ENCODE assay signal across 8 cellular contexts in the genomic region with DNA sequence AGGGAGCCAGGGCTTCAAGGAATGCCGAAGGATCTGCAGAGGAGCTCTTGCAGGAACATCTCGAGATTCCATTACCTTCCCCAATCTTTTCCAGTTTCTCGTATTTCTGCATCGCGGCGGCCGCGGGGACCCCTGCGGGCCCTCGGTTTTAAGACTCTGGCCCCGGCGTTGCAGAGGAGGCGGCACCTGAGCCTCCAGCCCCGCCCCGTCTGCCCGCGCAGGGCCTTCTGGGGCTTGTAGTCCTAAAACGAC. TPM values are rescaled to one million over a fixed set of nuclear protein-coding genes. Genes with fewer than 3 reads are reported as not detected.
DNase-seq lines count a peak whose midpoint lies in the region; ATAC-seq and TF ChIP-seq lines count a peak whose summit lies in the region.

A gene (minus strand): TSS at position 161 of the 252 bp plus-strand sequence. CDS start 49 bp downstream, at position 112.

- H3K14ac ChIP-seq in H9 (ENCODE audit: insufficient read depth, low read length): no peak within 1 kb of the TSS

- peak within 1 kb of the TSS; percentile 55 for H3K18ac ChIP-seq in H9 (ENCODE audit: insufficient read length, low read depth, low read length)

- no peaks in the 10 kb centered on the region; the same call in 1 of the 2 replicates for H3K27me3 ChIP-seq in H9 (ENCODE audit: insufficient read depth, low read length)
- no peaks in the 10 kb centered on the region for H3K27me3 ChIP-seq in gastroesophageal sphincter
- no peaks in the 10 kb centered on the region for H3K27me3 ChIP-seq in gastrocnemius medialis

- H3K23me2 ChIP-seq in H9 (ENCODE audit: insufficient read length, low read depth, low read length, poor library complexity, severe bottlenecking): peaks cover 39% of the 10 kb centered on the region

- no peak within 1 kb of the TSS for H2BK12ac ChIP-seq in H9 (ENCODE audit: insufficient read length, low read depth, low read length)

- TF ChIP-seq CTCF in H9 (conservative IDR thresholded peaks at IDR 0.05) (no peak), WI38 (IDR thresholded peaks at IDR 0.05; ENCODE audit: low read depth, low read length) (no peak), gastroesophageal sphincter (IDR thresholded peaks at IDR 0.05) (no peak), gastrocnemius medialis (IDR thresholded peaks at IDR 0.05 in 4 of 5, conservative IDR thresholded peaks at IDR 0.05 in 1 of 5) (no peak)

- peak within 1 kb of the TSS; percentile 78 to 91 for H3K4me3 Mint-ChIP-seq in H9

- WGBS in H9 (ENCODE audit: extremely low coverage, insufficient read length, low lambda C conversion rate): no CpG with 5 or more reads among the region's 18 CpGs
- 0% methylated on average over 6 to 17 of the region's 18 CpGs for WGBS in gastroesophageal sphincter (ENCODE audit: low coverage in 1 of 2), 2 donors

- no peak for DNase-seq in H9
- no peak for DNase-seq in gastrocnemius medialis
- DNase-seq in nucleus accumbens (lab: John Stamatoyannopoulos, UW): no peak
- DNase-seq in SIG-M5 treated with dmso at 0.1 percent for 504 hours (lab: John Stamatoyannopoulos, UW; ENCODE audit: unreplicated experiment): no peak

- H3K4me1 ChIP-seq in H9 (ENCODE audit: insufficient read depth, low read length) (peaks cover 8% of the 10 kb centered on the region), gastroesophageal sphincter (peaks cover 6 to 51% (median 40%) of the 10 kb centered on the region in 3 donors), gastrocnemius medialis (peaks cover 22 to 40% of the 10 kb centered on the region in 2 donors)

- H3K23ac ChIP-seq in H9 (ENCODE audit: insufficient read length, low read depth, low read length): no peak within 1 kb of the TSS

- H3T11ph ChIP-seq in H9 (ENCODE audit: low read length): no peak within 1 kb of the TSS

- no peak within 1 kb of the TSS for H3K4ac ChIP-seq in H9 (ENCODE audit: low read depth, low read length)

- H3K4me3 ChIP-seq in WI38 (ENCODE audit: low read depth, low read length) (peak within 1 kb of the TSS; percentile 75), gastroesophageal sphincter (peak within 1 kb of the TSS; percentile 55 to 89), gastrocnemius medialis (peak within 1 kb of the TSS; percentile 71 to 92 (median 86))

- H2BK15ac ChIP-seq in H9 (ENCODE audit: low read depth, low read length): no peak within 1 kb of the TSS

- ATAC-seq in gastroesophageal sphincter (no peak), gastrocnemius medialis (no peak), HG03108 (IDR thresholded peaks at IDR 0.05; ENCODE audit: unreplicated experiment) (no peak), GM21515 (IDR thresholded peaks at IDR 0.05; ENCODE audit: unreplicated experiment) (no peak)

- H3K79me2 ChIP-seq in H9 (ENCODE audit: insufficient read depth, low read length): no peaks in the 10 kb centered on the region

- H2BK120ac ChIP-seq in H9 (ENCODE audit: low read depth, low read length, poor library complexity, severe bottlenecking): no peak within 1 kb of the TSS

- no peak within 1 kb of the TSS for H2AFZ ChIP-seq in H9 (ENCODE audit: low read length)

- intact Hi-C loops in gastrocnemius medialis (cut with DNase I; ENCODE audit: low total_unique reads): loop anchor here (5.0 kb wide), 1 partner anchor 1700 kb away; a partner anchor contains a TSS

- H4K8ac ChIP-seq in H9 (replicated peaks; ENCODE audit: insufficient read length, low read depth, low read length): no peak within 1 kb of the TSS

- H3K9ac ChIP-seq in H9 (ENCODE audit: extremely low read depth, insufficient read length, low read length): peak within 1 kb of the TSS; percentile 33

- H3K27ac ChIP-seq in H9 (ENCODE audit: insufficient read length, low read depth, low read length) (no peak within 1 kb of the TSS), gastroesophageal sphincter (peak within 1 kb of the TSS; percentile 77 to 99 (median 90)), gastrocnemius medialis (peak within 1 kb of the TSS; percentile 93 to 99 (median 98))

- TF ChIP-seq EP300 in gastroesophageal sphincter (IDR thresholded peaks at IDR 0.05): no peak

- peaks cover 0 to 8% (median 0%) of the 10 kb centered on the region in 3 experiments; a peak in 3 of 7 replicates for H3K36me3 Mint-ChIP-seq in H9 (ENCODE audit: insufficient read depth in 1 of 3, low read depth in 3 of 3)

- H3K36me3 ChIP-seq in gastroesophageal sphincter (peaks cover 0 to 23% of the 10 kb centered on the region in 2 donors), gastrocnemius medialis (no peaks in the 10 kb centered on the region)

- H2BK20ac ChIP-seq in H9 (ENCODE audit: low read depth, low read length, poor library complexity, severe bottlenecking): no peak within 1 kb of the TSS

- no peaks in the 10 kb centered on the region for H4K20me1 ChIP-seq in H9 (ENCODE audit: control insufficient read depth, insufficient read depth, insufficient read length)

- H3K9me3 Mint-ChIP-seq in H9: no peaks in the 10 kb centered on the region; a peak in 1 of 5 replicates

- in situ Hi-C loops in gastrocnemius medialis (cut with MboI; ENCODE audit: low sequenced_read_pairs in 4 of 4): no loop called here

- no peak within 1 kb of the TSS for H2AK5ac ChIP-seq in H9 (ENCODE audit: insufficient read length, low read length)

- peak within 1 kb of the TSS; percentile 81 for H3K4me2 ChIP-seq in H9 (ENCODE audit: insufficient read depth, insufficient read length, low read length)

- H2BK5ac ChIP-seq in H9 (ENCODE audit: insufficient read length, low read length): no peak within 1 kb of the TSS

- no peak within 1 kb of the TSS for H4K5ac ChIP-seq in H9 (ENCODE audit: insufficient read length, low read depth, low read length)

- H3K9me3 ChIP-seq in H9 (ENCODE audit: control insufficient read depth, low read depth, low read length): no peaks in the 10 kb centered on the region
- H3K9me3 ChIP-seq in gastroesophageal sphincter: no peaks in the 10 kb centered on the region
- no peaks in the 10 kb centered on the region for H3K9me3 ChIP-seq in gastrocnemius medialis

- H4K91ac ChIP-seq in H9 (ENCODE audit: insufficient read length, low read depth, low read length): no peak within 1 kb of the TSS

- TF ChIP-seq POLR2A in gastroesophageal sphincter (IDR thresholded peaks at IDR 0.05): no peak
- TF ChIP-seq POLR2A in gastrocnemius medialis (IDR thresholded peaks at IDR 0.05): no peak

- peaks cover 37 to 48% of the 10 kb centered on the region in 2 experiments for H3K4me1 Mint-ChIP-seq in H9

- H3K27me3 Mint-ChIP-seq in H9 (ENCODE audit: low read depth): peaks cover 25% of the 10 kb centered on the region

- no peaks in the 10 kb centered on the region for H3K79me1 ChIP-seq in H9 (ENCODE audit: insufficient read depth, low read depth, low read length, poor library complexity, severe bottlenecking)

- no peak within 1 kb of the TSS for H3K56ac ChIP-seq in H9 (ENCODE audit: insufficient read length, low read depth, low read length)

- peak within 1 kb of the TSS in 2 of 3 experiments; percentile 82 to 93; a peak in 4 of 7 replicates for H3K27ac Mint-ChIP-seq in H9

RNA-seq across cellular contexts. Expression of the gene that starts here (rescaled TPM):
- 16.3 and 19.9 TPM in 2 replicates for total RNA-seq in H9 (2021)
- total RNA-seq in gastroesophageal sphincter: 1 to 10 TPM; 3.4 to 8.8 (median 6.4) TPM
- 10 to 100 TPM in 1 of 4 donors, 1 to 10 TPM in 3; 3.7 to 10.7 (median 5.9) TPM for total RNA-seq in gastrocnemius medialis
